In genomic region chr3:354433-354832, GRCh38 we compare ENCODE assay signal across 8 cellular contexts.
DNase-seq lines count a peak whose midpoint lies in the region; ATAC-seq and TF ChIP-seq lines count a peak whose summit lies in the region.

No MANE protein-coding gene starts in this region.

- no peaks in the 10 kb centered on the region for H3F3A ChIP-seq in GM23338 (replicated peaks; ENCODE audit: low read depth)
- no peaks in the 10 kb centered on the region for H3F3A ChIP-seq in neural cell (ENCODE audit: insufficient read depth, low read length, poor library complexity, severe bottlenecking)

- no peak for TF ChIP-seq POLR2A in erythroblast (IDR thresholded peaks at IDR 0.05; ENCODE audit: low read length)

- no peak overlapping the region for H3K27ac Mint-ChIP-seq in GM23338

- peaks cover 24% of the 10 kb centered on the region for H3K36me3 Mint-ChIP-seq in GM23338 (ENCODE audit: low read depth)

- H3K79me2 ChIP-seq in GM23338 (replicated peaks; ENCODE audit: insufficient read depth) (no peaks in the 10 kb centered on the region), neural cell (replicated peaks; ENCODE audit: insufficient read depth, low read length) (no peaks in the 10 kb centered on the region)

- no peak for TF ChIP-seq EP300 in neural cell (conservative IDR thresholded peaks at IDR 0.05; ENCODE audit: poor library complexity, severe bottlenecking)

- no peaks in the 10 kb centered on the region for H3K9me3 ChIP-seq in neural cell (ENCODE audit: low read length)

- H3K4me1 Mint-ChIP-seq in GM23338, result no peaks in the 10 kb centered on the region

- ATAC-seq in GM23338, result no peak

- no peaks in the 10 kb centered on the region for H3K27me3 ChIP-seq in GM23338 (ENCODE audit: insufficient read depth)
- no peaks in the 10 kb centered on the region for H3K27me3 ChIP-seq in neural cell (ENCODE audit: insufficient read depth, low read depth, low read length)

- no peak overlapping the region for H2AFZ ChIP-seq in GM23338
- no peak overlapping the region for H2AFZ ChIP-seq in neural cell (ENCODE audit: low read depth, low read length)

- TF ChIP-seq CTCF in GM23338 (conservative IDR thresholded peaks at IDR 0.05; ENCODE audit: low read depth in 2 of 2) (peak; percentile 83 to 89), LNCaP clone FGC (IDR thresholded peaks at IDR 0.05; ENCODE audit: control insufficient read depth, extremely low read depth, insufficient read depth) (peak; percentile 66), neural cell (IDR thresholded peaks at IDR 0.05; ENCODE audit: poor library complexity, severe bottlenecking) (peak; percentile 95)

- H3K27ac ChIP-seq in GM23338 (ENCODE audit: low read depth) (no peak overlapping the region), neural cell (ENCODE audit: low read length) (no peak overlapping the region)

- no peaks in the 10 kb centered on the region for H3K36me3 ChIP-seq in GM23338 (ENCODE audit: insufficient read depth)
- peaks cover 2% of the 10 kb centered on the region for H3K36me3 ChIP-seq in neural cell (ENCODE audit: insufficient read depth, low read length)

- no peak overlapping the region for H3K4me2 ChIP-seq in GM23338
- H3K4me2 ChIP-seq in neural cell (ENCODE audit: low read length), result no peak overlapping the region

- H3K27me3 Mint-ChIP-seq in GM23338 (ENCODE audit: insufficient read depth, low read depth, poor library complexity), result no peaks in the 10 kb centered on the region

- peaks cover 80% of the 10 kb centered on the region for H3K9me3 Mint-ChIP-seq in GM23338

- H3K9me2 ChIP-seq in GM23338 (ENCODE audit: insufficient read depth), result no peaks in the 10 kb centered on the region
- H3K9me2 ChIP-seq in neural cell (ENCODE audit: insufficient read depth, low read length), result no peaks in the 10 kb centered on the region

- H4K20me1 ChIP-seq in GM23338 (replicated peaks; ENCODE audit: insufficient read depth), result no peaks in the 10 kb centered on the region
- no peaks in the 10 kb centered on the region for H4K20me1 ChIP-seq in neural cell (ENCODE audit: insufficient read depth)

- H3K4me3 ChIP-seq in GM23338 (no peak overlapping the region), LNCaP clone FGC (ENCODE audit: low read depth, low read length) (no peak overlapping the region), neural cell (ENCODE audit: low read length) (no peak overlapping the region)

- peak; percentile 96 for TF ChIP-seq RAD21 in neural cell (conservative IDR thresholded peaks at IDR 0.05)

- no peak overlapping the region for H3K9ac ChIP-seq in neural cell (ENCODE audit: low read length)

- H3K4me1 ChIP-seq in GM23338 (ENCODE audit: insufficient read depth), result no peaks in the 10 kb centered on the region; the same call in 1 of the 2 replicates

- peak; percentile 48 for DNase-seq in A172 (ENCODE audit: low spot score)
- peak; percentile 21 for DNase-seq in ELR (ENCODE audit: low read depth)
- peak; percentile 73 for DNase-seq in GM23338 (ENCODE audit: low spot score)
- peak; percentile 36 for DNase-seq in LNCaP clone FGC (ENCODE audit: low read depth)
- DNase-seq in SHP77 treated with DMSO at 0.1 percent for 48 hours (lab: John Stamatoyannopoulos, UW), result peak; percentile 35
- peak; percentile 57 to 65 for DNase-seq in erythroblast (lab: John Stamatoyannopoulos, UW)
- no peak for DNase-seq in GM19238 (ENCODE audit: insufficient read length, low spot score)

- no peak overlapping the region for H3K4me3 Mint-ChIP-seq in GM23338

TF ChIP-seq in GM23338, 12 proteins besides CTCF, POLR2A, EP300 and RAD21:
- TF ChIP-seq JUNB (IDR thresholded peaks at IDR 0.05; ENCODE audit: unreplicated experiment) (no peak), ZNF114 (CRISPR knock-in tag; IDR thresholded peaks at IDR 0.05) (no peak), EZH2 (IDR thresholded peaks at IDR 0.05; ENCODE audit: low read depth, unreplicated experiment) (no peak), EZH2phosphoT487 (IDR thresholded peaks at IDR 0.05; ENCODE audit: unreplicated experiment) (no peak)
- TF ChIP-seq, protein P1, sequence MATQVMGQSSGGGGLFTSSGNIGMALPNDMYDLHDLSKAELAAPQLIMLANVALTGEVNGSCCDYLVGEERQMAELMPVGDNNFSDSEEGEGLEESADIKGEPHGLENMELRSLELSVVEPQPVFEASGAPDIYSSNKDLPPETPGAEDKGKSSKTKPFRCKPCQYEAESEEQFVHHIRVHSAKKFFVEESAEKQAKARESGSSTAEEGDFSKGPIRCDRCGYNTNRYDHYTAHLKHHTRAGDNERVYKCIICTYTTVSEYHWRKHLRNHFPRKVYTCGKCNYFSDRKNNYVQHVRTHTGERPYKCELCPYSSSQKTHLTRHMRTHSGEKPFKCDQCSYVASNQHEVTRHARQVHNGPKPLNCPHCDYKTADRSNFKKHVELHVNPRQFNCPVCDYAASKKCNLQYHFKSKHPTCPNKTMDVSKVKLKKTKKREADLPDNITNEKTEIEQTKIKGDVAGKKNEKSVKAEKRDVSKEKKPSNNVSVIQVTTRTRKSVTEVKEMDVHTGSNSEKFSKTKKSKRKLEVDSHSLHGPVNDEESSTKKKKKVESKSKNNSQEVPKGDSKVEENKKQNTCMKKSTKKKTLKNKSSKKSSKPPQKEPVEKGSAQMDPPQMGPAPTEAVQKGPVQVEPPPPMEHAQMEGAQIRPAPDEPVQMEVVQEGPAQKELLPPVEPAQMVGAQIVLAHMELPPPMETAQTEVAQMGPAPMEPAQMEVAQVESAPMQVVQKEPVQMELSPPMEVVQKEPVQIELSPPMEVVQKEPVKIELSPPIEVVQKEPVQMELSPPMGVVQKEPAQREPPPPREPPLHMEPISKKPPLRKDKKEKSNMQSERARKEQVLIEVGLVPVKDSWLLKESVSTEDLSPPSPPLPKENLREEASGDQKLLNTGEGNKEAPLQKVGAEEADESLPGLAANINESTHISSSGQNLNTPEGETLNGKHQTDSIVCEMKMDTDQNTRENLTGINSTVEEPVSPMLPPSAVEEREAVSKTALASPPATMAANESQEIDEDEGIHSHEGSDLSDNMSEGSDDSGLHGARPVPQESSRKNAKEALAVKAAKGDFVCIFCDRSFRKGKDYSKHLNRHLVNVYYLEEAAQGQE (IDR thresholded peaks at IDR 0.05; ENCODE audit: unreplicated experiment), result no peak

TF ChIP-seq in neural cell, 6 proteins besides CTCF, POLR2A, EP300 and RAD21:
- TF ChIP-seq SMC3 (conservative IDR thresholded peaks at IDR 0.05; ENCODE audit: poor library complexity), result peak; percentile 99
- no peak for TF ChIP-seq POLR2AphosphoS5 (IDR thresholded peaks at IDR 0.05)
- TF ChIP-seq, protein P1 (IDR thresholded peaks at IDR 0.05; ENCODE audit: borderline replicate concordance), result no peak
